In genomic region chr5:147996379-147996778, GRCh38 we compare ENCODE assay signal across 26 cellular contexts.
"Had no signal": no experiment of that assay in that cellular context is flagged by ENCODE, and none has a peak within 500 bp of the region (broad histone marks: within the 10 kb centered on the region; RNA-seq: fewer than 3 reads in every experiment).

No MANE protein-coding gene starts in this region.

- H3K4me3 ChIP-seq: gastrocnemius medialis, neural progenitor cell, right lobe of liver, suprapubic skin, transverse colon, vagina had no signal

- H3K4me2 ChIP-seq: neural progenitor cell had no signal

- H3K4me1 ChIP-seq: gastrocnemius medialis, neural progenitor cell, parathyroid adenoma, right lobe of liver, suprapubic skin, transverse colon, vagina had no signal

- H3K4me1 Mint-ChIP-seq: nephron; neural progenitor cell; stimulated activated naive CD8-positive, alpha-beta T cell treated with anti-CD3 and anti-CD28 coated beads, Interleukin-15, amount 100 ng/mL, for 72 hours had no signal

- H3K9me3 ChIP-seq: gastrocnemius medialis had no signal

- DNase-seq: cortex of kidney; effector memory CD8-positive, alpha-beta T cell; foreskin fibroblast; gastrocnemius medialis; head of caudate nucleus; kidney; mesendoderm; midbrain; naive thymus-derived CD4-positive, alpha-beta T cell; right lobe of liver; small intestine; stimulated activated CD4-positive, alpha-beta T cell treated with anti-CD3 and anti-CD28 coated beads, Interleukin-12 subunit alpha, Interleukin-12 subunit beta, amount 100 ng/mL, for 4 hours; stimulated activated CD4-positive, alpha-beta T cell treated with anti-CD3 and anti-CD28 coated beads, Interleukin-1b, Interleukin-23, amount 100 ng/mL, for 48 hours; stimulated activated CD4-positive, alpha-beta T cell treated with anti-CD3 and anti-CD28 coated beads, Interleukin-4, amount 100 ng/mL, for 1 hour; stimulated activated CD8-positive, alpha-beta memory T cell treated with anti-CD3 and anti-CD28 coated beads, Interleukin-4, amount 100 ng/mL, for 48 hours; stimulated activated naive CD4-positive, alpha-beta T cell; stimulated activated naive CD8-positive, alpha-beta T cell treated with anti-CD3 and anti-CD28 coated beads, Interleukin-15, amount 100 ng/mL, for 72 hours; transverse colon had no signal

- H3K9ac ChIP-seq: neural progenitor cell, parathyroid adenoma had no signal

- ATAC-seq: effector memory CD8-positive, alpha-beta T cell; esophagus mucosa; gastrocnemius medialis; left lobe of liver; naive thymus-derived CD4-positive, alpha-beta T cell; right lobe of liver; stimulated activated naive CD8-positive, alpha-beta T cell treated with anti-CD3 and anti-CD28 coated beads, Interleukin-15, amount 100 ng/mL, for 72 hours had no signal

- H3K27ac ChIP-seq: gastrocnemius medialis, neural progenitor cell, parathyroid adenoma, right lobe of liver, suprapubic skin, transverse colon, vagina had no signal

- H3K27me3 Mint-ChIP-seq: progenitor cell of endocrine pancreas; stimulated activated naive CD8-positive, alpha-beta T cell treated with anti-CD3 and anti-CD28 coated beads, Interleukin-15, amount 100 ng/mL, for 72 hours had no signal

- H3K27me3 ChIP-seq: gastrocnemius medialis, neural progenitor cell, right lobe of liver, suprapubic skin, transverse colon, vagina had no signal

- H3K27ac Mint-ChIP-seq: effector memory CD8-positive, alpha-beta T cell; naive thymus-derived CD4-positive, alpha-beta T cell; nephron; neural progenitor cell; progenitor cell of endocrine pancreas; stimulated activated naive CD8-positive, alpha-beta T cell treated with anti-CD3 and anti-CD28 coated beads, Interleukin-15, amount 100 ng/mL, for 72 hours had no signal

- H2AFZ ChIP-seq: neural progenitor cell, parathyroid adenoma had no signal

- H3K79me2 ChIP-seq: parathyroid adenoma had no signal

- H3K4me3 Mint-ChIP-seq: effector memory CD8-positive, alpha-beta T cell; naive thymus-derived CD4-positive, alpha-beta T cell; nephron; neural progenitor cell; stimulated activated naive CD8-positive, alpha-beta T cell treated with anti-CD3 and anti-CD28 coated beads, Interleukin-15, amount 100 ng/mL, for 72 hours had no signal

- H3K36me3 ChIP-seq: gastrocnemius medialis, neural progenitor cell, right lobe of liver, suprapubic skin, transverse colon, vagina had no signal
